Comparison of ENCODE assay signal across 8 cellular contexts in genomic region chr5:73215891-73216610, GRCh38. TPM values are rescaled to one million over a fixed set of nuclear protein-coding genes. Genes with fewer than 3 reads are reported as not detected.
A peak's percentile ranks its signal among the peaks of the same experiment; 100 is the strongest.
DNase-seq lines count a peak whose midpoint lies in the region; ATAC-seq, FAIRE-seq and TF ChIP-seq lines count a peak whose summit lies in the region.

No MANE protein-coding gene starts in this region.

- DNase-seq in AG04450 (ENCODE audit: low read depth, low spot score) (peak; percentile 38), SHP77 treated with DMSO at 0.1 percent for 48 hours (lab: John Stamatoyannopoulos, UW) (peak; percentile 70), Right ventricle myocardium superior (peak; percentile 81), pancreas (peak; percentile 70 to 94 (median 86)), tibial nerve (ENCODE audit: low spot score in 2 of 2) (peak; percentile 74 to 85)

- intact Hi-C loops in Right ventricle myocardium superior (cut with DNase I) (no loop called here), pancreas (cut with DNase I) (loop anchor here in 2 of 3 donors (5.0 kb wide), 1 partner anchor 236 kb away; no protein-coding TSS in a partner anchor)

- H3K36me3 Mint-ChIP-seq in activated naive CD8-positive, alpha-beta T cell, result no peaks in the 10 kb centered on the region

- TF ChIP-seq CTCF in AG04450 (IDR thresholded peaks at IDR 0.05; ENCODE audit: low read depth, low read length) (peak; percentile 67), pancreas (IDR thresholded peaks at IDR 0.05) (peak; percentile 76 to 88 (median 78)), tibial nerve (IDR thresholded peaks at IDR 0.05) (peak; percentile 54 to 96 (median 92))

- H3K27ac Mint-ChIP-seq in activated naive CD8-positive, alpha-beta T cell, result no peak overlapping the region

- POLR2A ChIA-PET in AG04450 (lab: Yijun Ruan, JAX), result interaction anchor here (0.6 to 3.4 kb wide), 11 partner anchors 25 to 283 kb away, joined by 3 to 27 read pairs (median 4); partner anchors contain the start of gene FOXD1

- H3K36me3 ChIP-seq in HUES48 (ENCODE audit: control insufficient read depth, insufficient read depth, low read length), result no peaks in the 10 kb centered on the region
- H3K36me3 ChIP-seq in pancreas, result no peaks in the 10 kb centered on the region
- H3K36me3 ChIP-seq in tibial nerve, result no peaks in the 10 kb centered on the region

- H3K27me3 ChIP-seq in AG04450 (ENCODE audit: control insufficient read depth, insufficient read depth, low read length), result no peaks in the 10 kb centered on the region
- H3K27me3 ChIP-seq in HUES48 (ENCODE audit: control insufficient read depth, insufficient read depth, low read length), result peaks cover 67% of the 10 kb centered on the region
- peaks cover 0 to 13% (median 2%) of the 10 kb centered on the region in 4 donors for H3K27me3 ChIP-seq in pancreas
- H3K27me3 ChIP-seq in tibial nerve, result peaks cover 0 to 58% of the 10 kb centered on the region in 2 donors

- peak in 1 of 2 donors; percentile 79 for TF ChIP-seq EP300 in tibial nerve (IDR thresholded peaks at IDR 0.05)

- no peaks in the 10 kb centered on the region for H3K9me3 Mint-ChIP-seq in activated naive CD8-positive, alpha-beta T cell (ENCODE audit: low read depth)

- peak overlapping the region; percentile 55; the same call in 1 of the 2 replicates for H3K9ac ChIP-seq in HUES48 (ENCODE audit: low read depth, low read length)

- TF ChIP-seq POLR2A in tibial nerve (IDR thresholded peaks at IDR 0.05), result peak in 1 of 2 donors; percentile 34

- FAIRE-seq in pancreas (lab: Jason Lieb, UNC), result no peak

- peaks cover 42% of the 10 kb centered on the region for H3K27me3 Mint-ChIP-seq in activated naive CD8-positive, alpha-beta T cell

- H3K9me3 ChIP-seq in AG04450 (ENCODE audit: control insufficient read depth, insufficient read depth, low read length), result no peaks in the 10 kb centered on the region
- no peaks in the 10 kb centered on the region for H3K9me3 ChIP-seq in HUES48 (ENCODE audit: control insufficient read depth, insufficient read depth, low read length)
- H3K9me3 ChIP-seq in pancreas, result no peaks in the 10 kb centered on the region
- H3K9me3 ChIP-seq in tibial nerve, result no peaks in the 10 kb centered on the region

- peak; percentile 70 for ATAC-seq in GM19043 (IDR thresholded peaks at IDR 0.05; ENCODE audit: low read depth, unreplicated experiment)
- ATAC-seq in Right ventricle myocardium superior (ENCODE audit: poor library complexity), result peak; percentile 99
- ATAC-seq in pancreas, result peak; percentile 99 to 100 (median 100)

- H3K4me1 ChIP-seq in HUES48 (ENCODE audit: control insufficient read depth, insufficient read depth, low read length) (peaks cover 23% of the 10 kb centered on the region), pancreas (no peaks in the 10 kb centered on the region), tibial nerve (peaks cover 0 to 35% (median 0%) of the 10 kb centered on the region in 4 donors)

- CTCF ChIA-PET in AG04450 (lab: Charles Lee), result interaction anchor here (0.6 to 3.9 kb wide), 99 partner anchors 8 to 660 kb away, joined by 3 to 61 read pairs (median 5); partner anchors contain the start of genes BTF3, FCHO2 and FOXD1

- peak overlapping the region; percentile 30 for H3K4me3 Mint-ChIP-seq in activated naive CD8-positive, alpha-beta T cell

- H3K4me3 ChIP-seq in AG04450 (ENCODE audit: low read depth, low read length), result peak overlapping the region; percentile 62
- H3K4me3 ChIP-seq in HUES48 (ENCODE audit: low read depth, low read length), result peak overlapping the region; percentile 65
- peak overlapping the region; percentile 10 to 39 (median 26) for H3K4me3 ChIP-seq in pancreas
- H3K4me3 ChIP-seq in tibial nerve, result peak overlapping the region; percentile 26 to 56 (median 40)

- peak overlapping the region; percentile 59 for H3K27ac ChIP-seq in AG04450 (ENCODE audit: low read depth, low read length)
- H3K27ac ChIP-seq in HUES48 (ENCODE audit: low read depth, low read length), result no peak overlapping the region
- peak overlapping the region in 1 of 4 donors; percentile 19 for H3K27ac ChIP-seq in pancreas
- H3K27ac ChIP-seq in tibial nerve, result peak overlapping the region in 3 of 4 donors; percentile 58 to 83 (median 73)

- peaks cover 7% of the 10 kb centered on the region for H3K4me1 Mint-ChIP-seq in activated naive CD8-positive, alpha-beta T cell (ENCODE audit: low read depth)

- 0 to 1% methylated on average over 65 to 67 of the region's 67 CpGs for WGBS in pancreas, 2 donors
- 2 to 3% methylated on average over 42 to 45 of the region's 67 CpGs for WGBS in tibial nerve, 2 donors

RNA-seq across cellular contexts. Expression of gene TMEM174, which starts 43.1 kb away (rescaled TPM):
- polyA plus RNA-seq in AG04450 (2011; rRNA removed) (not detected in 2 replicates), pancreas (not detected)
- not detected in 2 replicates for polyA minus RNA-seq in AG04450 (2011; rRNA and poly(A)+ RNA removed)
- total RNA-seq in Right ventricle myocardium superior (not detected), pancreas (not detected), tibial nerve (not detected)
